25 cellular contexts compared by ENCODE assay signal in genomic region chr6:163323274-163323673, GRCh38.
"Had no signal": no experiment of that assay in that cellular context is flagged by ENCODE, and none has a peak within 500 bp of the region (broad histone marks: within the 10 kb centered on the region; RNA-seq: fewer than 3 reads in every experiment).

No MANE protein-coding gene starts in this region.

- H3K36me3 ChIP-seq: breast epithelium, MG63, Peyer's patch, SJCRH30 had no signal

- H3K4me1 ChIP-seq: breast epithelium, Peyer's patch had no signal

- DNase-seq: activated CD4-positive, alpha-beta T cell treated with anti-CD3 and anti-CD28 coated beads for 4 hours; activated CD8-positive, alpha-beta memory T cell treated with anti-CD3 and anti-CD28 coated beads, Interleukin-2, amount 50 U/mL, for 4 hours; activated CD8-positive, alpha-beta T cell treated with anti-CD3 and anti-CD28 coated beads for 36 hours; activated gamma-delta T cell treated with Interleukin-2 at 50 U/mL for 16 hours; activated naive CD4-positive, alpha-beta T cell treated with anti-CD3 and anti-CD28 coated beads, Interleukin-2, amount 10 ng/mL, durations not matched to agents 7 days and 5 days; activated naive CD8-positive, alpha-beta T cell treated with anti-CD3 and anti-CD28 coated beads for 36 hours; activated T-cell treated with anti-CD3 and anti-CD28 coated beads, Interleukin-2, amount 50 U/mL, for 72 hours; central memory CD4-positive, alpha-beta T cell; MG63; MV-4-11; NCI-H1092 treated with DMSO at 0.1 percent for 48 hours; NCI-H1417 treated with DMSO at 0.1 percent for 48 hours; NCI-H1694; NCI-H2029 treated with DMSO at 0.1 percent for 48 hours; NCI-H345; NCI-H510A; NCI-H526 treated with DMSO at 0.1 percent for 48 hours; NCI-H82; Peyer's patch; Right ventricle myocardium superior; SJCRH30 had no signal

- ATAC-seq: activated CD4-positive, CD25-positive, alpha-beta regulatory T cell treated with anti-CD3 and anti-CD28 coated beads, Interleukin-2, amount 50 U/mL, for 24 hours; activated CD8-positive, alpha-beta T cell treated with anti-CD3 and anti-CD28 coated beads for 36 hours; activated T-cell treated with anti-CD3 and anti-CD28 coated beads, Interleukin-2, amount 50 U/mL, for 72 hours; SK-N-SH treated with all-trans-retinoic acid at 6 μM for 48 hours had no signal

- H3K27ac ChIP-seq: breast epithelium, Peyer's patch, RWPE1, SJCRH30 had no signal

- H3K27me3 ChIP-seq: breast epithelium, MG63, Peyer's patch, SJCRH30 had no signal

- H3K9me3 ChIP-seq: breast epithelium, MG63, Peyer's patch, SJCRH30 had no signal

- H3K4me3 ChIP-seq: breast epithelium, MG63, Peyer's patch, SJCRH30 had no signal
